Comparison of ENCODE assay signal across 7 cellular contexts in the genomic region with DNA sequence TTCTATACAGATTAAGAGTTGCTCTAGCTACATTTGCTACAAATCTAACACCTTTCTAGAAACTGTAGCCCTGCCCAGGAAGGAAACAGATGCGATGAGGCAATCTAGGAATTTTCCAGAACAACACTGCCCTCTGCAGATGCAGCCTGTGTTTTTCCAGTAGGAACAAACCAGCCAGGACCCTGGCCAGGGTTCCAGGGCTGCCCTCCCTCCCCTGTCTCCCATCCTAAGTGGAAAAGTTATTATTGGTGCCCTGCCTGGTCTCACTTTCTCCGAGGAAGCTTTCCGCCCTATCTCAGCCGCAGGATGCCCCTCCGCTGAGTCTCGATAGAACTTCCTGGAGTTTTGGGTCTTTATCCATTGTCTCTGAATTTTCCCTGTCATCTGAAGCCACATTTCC. TPM values are rescaled to one million over a fixed set of nuclear protein-coding genes. Genes with fewer than 3 reads are reported as not detected.
A peak's percentile ranks its signal among the peaks of the same experiment; 100 is the strongest.
DNase-seq lines count a peak whose midpoint lies in the region; ATAC-seq, FAIRE-seq and TF ChIP-seq lines count a peak whose summit lies in the region.
"Not testable (repeated sequence)": the region's sequence is repeated elsewhere in the genome, so short reads cannot be mapped to it uniquely, and the experiment has no call there.

No MANE protein-coding gene starts in this region.

- not testable (repeated sequence) for H2AK5ac ChIP-seq in IMR-90 (ENCODE audit: low read depth, low read length); trophoblast cell (ENCODE audit: low read length)

- not testable (repeated sequence) for H4K5ac ChIP-seq in IMR-90 (ENCODE audit: low read depth, low read length)

- FAIRE-seq in GM12878 (lab: Jason Lieb, UNC) = not testable (repeated sequence)

- peak; percentile 63 for DNase-seq in Daoy (ENCODE audit: low read depth)
- peak; percentile 52 for DNase-seq in IMR-90
- DNase-seq in Panc1 (ENCODE audit: low read depth, low spot score); GM12878 (ENCODE audit: low read depth, low spot score): not testable (repeated sequence)
- peak; percentile 71 for DNase-seq in fibroblast of pulmonary artery (ENCODE audit: low read depth)
- peak; percentile 63 for DNase-seq in left kidney (ENCODE audit: low read depth, low spot score)
- peak; percentile 57 to 69 for DNase-seq in trophoblast cell

- POLR2A ChIA-PET in IMR-90 (lab: Charles Lee; ENCODE audit: unreplicated experiment); GM12878 (lab: Charles Lee): not testable (repeated sequence)
- POLR2A ChIA-PET in Panc1 (lab: Charles Lee) = interaction anchor here (0.6 kb wide), 2 partner anchors 44 to 67 kb away, joined by 3 to 10 read pairs; no protein-coding TSS in a partner anchor

- H3K9me1 ChIP-seq in IMR-90 (ENCODE audit: insufficient read depth, low read length) = not testable (repeated sequence)

- dilution Hi-C loops in IMR-90 (cut with HindIII; ENCODE audit: low sequenced_read_pairs, unreplicated experiment) = not testable (repeated sequence)

- not testable (repeated sequence) for TF ChIP-seq EP300 in GM12878 (IDR thresholded peaks at IDR 0.05; ENCODE audit: borderline replicate concordance in 1 of 2, control insufficient read depth in 1 of 2, low read depth in 2 of 2, low read length in 2 of 2)

- not testable (repeated sequence) for H4K91ac ChIP-seq in IMR-90 (ENCODE audit: insufficient read depth, low read depth, low read length); trophoblast cell (ENCODE audit: low read depth, low read length)

- TF ChIP-seq RAD21 in IMR-90 (IDR thresholded peaks at IDR 0.05; ENCODE audit: low read length) (peak; percentile 57), GM12878 (IDR thresholded peaks at IDR 0.05; ENCODE audit: insufficient read depth, low read depth, low read length) (peak; percentile 46)

- in situ Hi-C loops in IMR-90 (cut with MboI; ENCODE audit: low sequenced_read_pairs) = loop anchor here (10.0 kb wide), 1 partner anchor 529 kb away; a partner anchor contains a TSS
- in situ Hi-C loops in Panc1 (cut with HindIII; ENCODE audit: low pct_unique_long_range_greater_than_20kb, low sequenced_read_pairs); GM12878 (cut with MboI): not testable (repeated sequence)

- not testable (repeated sequence) for H3K14ac ChIP-seq in IMR-90 (replicated peaks; ENCODE audit: low read depth, low read length); trophoblast cell (ENCODE audit: low read length)

- not testable (repeated sequence) for H3K79me2 ChIP-seq in GM12878 (ENCODE audit: control insufficient read depth, insufficient read depth, low read length); trophoblast cell (ENCODE audit: control insufficient read depth, insufficient read depth, low read length, poor library complexity)

- H2BK120ac ChIP-seq in IMR-90 (ENCODE audit: low read depth, low read length) = 0 out of 2 replicates have a peak overlapping the region, but pooled peaks have one; percentile 32
- not testable (repeated sequence) for H2BK120ac ChIP-seq in trophoblast cell (ENCODE audit: insufficient read depth, low read length, poor library complexity)

- not testable (repeated sequence) for BruUV-seq in IMR-90 (replicated peaks; lab: Mats Ljungman, UMichigan); Panc1 (replicated peaks; lab: Mats Ljungman, UMichigan)
- BruUV-seq in GM12878 (replicated peaks; lab: Mats Ljungman, UMichigan) = TSS peak; percentile 45

- 90% methylated on average over 3 of the region's 6 CpGs; no CpG with 5 or more reads in 1 of the 2 experiments for WGBS in IMR-90 (ENCODE audit: extremely low coverage in 2 of 2, insufficient read length in 1 of 2), 2 experiments
- 87% methylated on average over 6 of the region's 6 CpGs for WGBS in GM12878 (ENCODE audit: insufficient coverage, insufficient replicate concordance, low lambda C conversion rate, missing lambda C conversion rate)
- WGBS in trophoblast cell (ENCODE audit: extremely low coverage, insufficient coverage, insufficient read length) = no CpG with 5 or more reads among the region's 6 CpGs

- not testable (repeated sequence) for H3K56ac ChIP-seq in IMR-90 (ENCODE audit: extremely low read depth, insufficient read depth, low read length)

- H4K8ac ChIP-seq in IMR-90 (ENCODE audit: low read depth in 2 of 2, low read length in 2 of 2) = 0 out of 4 replicates have a peak overlapping the region, but pooled peaks of 1 of the 2 experiments have one; percentile 42
- H4K8ac ChIP-seq in trophoblast cell (ENCODE audit: low read depth, low read length) = not testable (repeated sequence)

- H3K4me1 ChIP-seq in IMR-90 (ENCODE audit: control insufficient read depth, insufficient read depth, low read length); Panc1 (ENCODE audit: control insufficient read depth, insufficient read depth, low read length); GM12878 (ENCODE audit: control insufficient read depth, insufficient read depth, low read length); trophoblast cell (ENCODE audit: control insufficient read depth in 1 of 2, insufficient read depth in 2 of 2, low read length in 2 of 2): not testable (repeated sequence)

- peak; percentile 51 for TF ChIP-seq CTCF in IMR-90 (conservative IDR thresholded peaks at IDR 0.05; ENCODE audit: low read depth, low read length)
- TF ChIP-seq CTCF in Panc1 (IDR thresholded peaks at IDR 0.05) = not testable (repeated sequence)
- TF ChIP-seq CTCF in GM12878 (IDR thresholded peaks at IDR 0.05 in 2 of 3, conservative IDR thresholded peaks at IDR 0.05 in 1 of 3; ENCODE audit: control insufficient read depth in 2 of 3, extremely low read depth in 1 of 3, insufficient read depth in 1 of 3, low read depth in 3 of 3, low read length in 3 of 3) = peak in 2 of 3 experiments; percentile 6 to 27; a peak in 2 of 6 replicates
- peak; percentile 39 for TF ChIP-seq CTCF in fibroblast of pulmonary artery (IDR thresholded peaks at IDR 0.05; ENCODE audit: low read length, missing control alignments)

- H2BK5ac ChIP-seq in IMR-90 (ENCODE audit: low read depth, low read length, poor library complexity, severe bottlenecking); trophoblast cell (ENCODE audit: low read depth, low read length, poor library complexity): not testable (repeated sequence)

- not testable (repeated sequence) for H3K4me2 ChIP-seq in IMR-90 (ENCODE audit: low read depth, low read length); GM12878 (ENCODE audit: control insufficient read depth, insufficient read depth); trophoblast cell (ENCODE audit: low read length)

- not testable (repeated sequence) for H4K20me1 ChIP-seq in IMR-90 (ENCODE audit: insufficient read depth, low read length); GM12878 (ENCODE audit: control insufficient read depth, insufficient read depth)

- not testable (repeated sequence) for H3K23ac ChIP-seq in IMR-90 (ENCODE audit: low read depth, low read length); trophoblast cell (ENCODE audit: low read length)

- not testable (repeated sequence) for H3K4ac ChIP-seq in IMR-90 (ENCODE audit: low read depth, low read length); trophoblast cell (ENCODE audit: low read depth, low read length)

- ATAC-seq in IMR-90 (ENCODE audit: low read depth) = peak; percentile 88
- ATAC-seq in Panc1 = peak; percentile 85
- ATAC-seq in GM12878 = not testable (repeated sequence)

- not testable (repeated sequence) for H2AFZ ChIP-seq in IMR-90 (replicated peaks; ENCODE audit: low read length, poor library complexity); GM12878 (ENCODE audit: control insufficient read depth, low read depth, low read length); trophoblast cell (ENCODE audit: insufficient read depth, low read length, poor library complexity)

- CTCF ChIA-PET in IMR-90 (lab: Yijun Ruan, JAX) = interaction anchor here (2.9 kb wide), 1 partner anchor 188 kb away, joined by 13 read pairs; no protein-coding TSS in a partner anchor
- CTCF ChIA-PET in Panc1 (lab: Charles Lee) = interaction anchor here (0.6 to 2.5 kb wide), 2 partner anchors 188 to 496 kb away, joined by 5 to 14 read pairs; no protein-coding TSS in a partner anchor
- CTCF ChIA-PET in GM12878 (lab: Yijun Ruan, JAX) = interaction anchor here (0.9 to 4.5 kb wide), 3 partner anchors 8 to 187 kb away, joined by 3 to 21 read pairs (median 10); no protein-coding TSS in a partner anchor

- not testable (repeated sequence) for H3K4me3 ChIP-seq in IMR-90 (ENCODE audit: insufficient read depth, low read depth, low read length); Panc1 (ENCODE audit: low read depth in 2 of 2, low read length in 2 of 2); GM12878; fibroblast of pulmonary artery (replicated peaks; ENCODE audit: low read depth, low read length); trophoblast cell (ENCODE audit: low read depth, low read length)

- not testable (repeated sequence) for H2AK9ac ChIP-seq in IMR-90 (replicated peaks; ENCODE audit: low read depth, low read length, poor library complexity)

- not testable (repeated sequence) for H2BK15ac ChIP-seq in IMR-90 (ENCODE audit: low read depth, low read length)

- H3K9me3 ChIP-seq in IMR-90 (ENCODE audit: control insufficient read depth, insufficient read depth, low read length); Panc1 (ENCODE audit: control insufficient read depth, insufficient read depth, low read depth, low read length); GM12878 (replicated peaks; ENCODE audit: control insufficient read depth, insufficient read depth, low read length); trophoblast cell (ENCODE audit: insufficient read depth, low read depth, low read length): not testable (repeated sequence)

- not testable (repeated sequence) for H3K27ac ChIP-seq in IMR-90 (ENCODE audit: insufficient read depth, low read length); Panc1 (ENCODE audit: low read length); GM12878 (ENCODE audit: control insufficient read depth, insufficient read depth); trophoblast cell (ENCODE audit: low read depth, low read length)

- peaks cover 4 to 10% of the 10 kb centered on the region in 2 experiments; a peak in 3 of 4 replicates for H3K79me1 ChIP-seq in IMR-90 (ENCODE audit: low read depth in 1 of 2, low read length in 2 of 2)
- H3K79me1 ChIP-seq in trophoblast cell (ENCODE audit: low read length) = not testable (repeated sequence)

- H3K18ac ChIP-seq in IMR-90 (ENCODE audit: low read depth, low read length); trophoblast cell (ENCODE audit: low read length): not testable (repeated sequence)

- intact Hi-C loops in IMR-90 (cut with micrococcal nuclease) (loop anchor here (1.0 kb wide), 1 partner anchor 187 kb away; no protein-coding TSS in a partner anchor), GM12878 (cut with micrococcal nuclease; ENCODE audit: unreplicated experiment) (loop anchor here (10.0 kb wide), 1 partner anchor 109 kb away; a partner anchor contains a TSS)
- intact Hi-C loops in Panc1 (cut with micrococcal nuclease; ENCODE audit: unreplicated experiment) = not testable (repeated sequence)

- not testable (repeated sequence) for H3K27me3 ChIP-seq in IMR-90 (ENCODE audit: control insufficient read depth, insufficient read depth, low read length); Panc1 (ENCODE audit: control insufficient read depth, insufficient read depth, low read length); GM12878 (replicated peaks in 1 of 2; ENCODE audit: control insufficient read depth in 2 of 2, insufficient read depth in 2 of 2, low read length in 1 of 2); trophoblast cell (ENCODE audit: insufficient read depth, low read length)

- H2BK12ac ChIP-seq in trophoblast cell (ENCODE audit: low read length) = not testable (repeated sequence)

- H4K12ac ChIP-seq in trophoblast cell (ENCODE audit: low read depth, low read length) = not testable (repeated sequence)

- RAD21 ChIA-PET in GM12878 (lab: Charles Lee; ENCODE audit: unreplicated experiment) = interaction anchor here (1.1 to 1.9 kb wide), 2 partner anchors 12 to 187 kb away, joined by 3 to 10 read pairs; no protein-coding TSS in a partner anchor

- not testable (repeated sequence) for H2BK20ac ChIP-seq in IMR-90 (ENCODE audit: low read depth, low read length)

- not testable (repeated sequence) for H3K9ac ChIP-seq in IMR-90 (ENCODE audit: low read depth, low read length); GM12878 (ENCODE audit: control insufficient read depth, insufficient read depth, low read length); trophoblast cell (ENCODE audit: low read length)

- SMC1A ChIA-PET in GM12878 (lab: Charles Lee; ENCODE audit: uncharacterized antibody, unreplicated experiment) = interaction anchor here (1.5 kb wide), 1 partner anchor 187 kb away, joined by 4 read pairs; no protein-coding TSS in a partner anchor

- H3K36me3 ChIP-seq in IMR-90 (ENCODE audit: control insufficient read depth, insufficient read depth, low read length) = peaks cover 49% of the 10 kb centered on the region
- H3K36me3 ChIP-seq in Panc1 (ENCODE audit: control insufficient read depth, insufficient read depth, low read length); trophoblast cell (ENCODE audit: control insufficient read depth in 1 of 2, insufficient read depth in 2 of 2, low read length in 2 of 2): not testable (repeated sequence)
- peaks cover 6 to 15% of the 10 kb centered on the region in 2 experiments; a peak in 3 of 4 replicates for H3K36me3 ChIP-seq in GM12878 (ENCODE audit: control insufficient read depth in 2 of 2, insufficient read depth in 2 of 2, low read length in 1 of 2)

- not testable (repeated sequence) for TF ChIP-seq POLR2A in IMR-90 (IDR thresholded peaks at IDR 0.05; ENCODE audit: low read depth, low read length); GM12878 (IDR thresholded peaks at IDR 0.05; ENCODE audit: low read depth, low read length)

RNA-seq across cellular contexts. Expression of a gene that starts 60.0 kb away (rescaled TPM):
- 10.0 and 19.8 TPM in 2 replicates for total RNA-seq in Daoy (2014; rRNA removed; shearing (Covaris generic))
- total RNA-seq in IMR-90 (2012; rRNA removed) (4.1 and 5.0 TPM in 2 replicates), Panc1 (2021; ENCODE audit: unreplicated experiment) (54.0 TPM), GM12878 (2014; rRNA removed) (0.65 and 0.96 TPM in 2 replicates), GM12878 (2014; rRNA removed; fragmentation: Illumina TruSeq; extraction: Trizol) (0.98 and 1.0 TPM in 2 replicates), GM12878 (2021) (2.6 and 3.0 TPM in 2 replicates)
- polyA plus RNA-seq in IMR-90 (2012; rRNA removed) (21.9 and 22.6 TPM in 2 replicates), GM12878 (2011; rRNA removed) (1.3 and 2.0 TPM in 2 replicates), GM12878 (2014; fragmentation: Illumina TruSeq; extraction: Trizol) (1.9 and 2.8 TPM in 2 replicates), GM12878 (2014; fragmentation: Nextera tagmentation; extraction: Ambion mirVana) (1 to 10 TPM in 1 of 2 experiments, under 1 TPM in 1; 0.48 to 1.8 TPM), GM12878 (2014; rRNA removed) (1.6 and 3.3 TPM in 2 replicates), GM12878 (2016; fragmentation: Nextera tagmentation; extraction: Ambion mirVana) (under 1 TPM; 0.57 to 0.62 TPM)
- 19.6 and 26.0 TPM in 2 replicates for polyA plus RNA-seq in IMR-90 (2012; cell fraction: cytosol; rRNA removed)
- polyA plus RNA-seq in IMR-90 (2012; cell fraction: nucleus; rRNA removed; ENCODE audit: low replicate concordance) = 27.5 and 33.3 TPM in 2 replicates
- polyA plus RNA-seq in Panc1 (2012; ENCODE audit: insufficient read length) = 49.5 TPM
- total RNA-seq in GM12878 (2013; cell fraction: nucleolus; rRNA removed) = 13.7 and 14.4 TPM in 2 replicates
- polyA plus RNA-seq in GM12878 (2011; ENCODE audit: low read depth) = 0.60 TPM
- polyA plus RNA-seq in GM12878 (2011; cell fraction: cytosol; rRNA removed) = 1.4 and 1.6 TPM in 2 replicates
- 1.6 TPM in 2 replicates for polyA plus RNA-seq in GM12878 (2011; cell fraction: nucleus; rRNA removed)
- polyA plus RNA-seq in GM12878 (2012) = 2.2 and 2.6 TPM in 2 replicates
- 0.59 and 2.0 TPM in 2 replicates for polyA minus RNA-seq in GM12878 (2011; rRNA and poly(A)+ RNA removed)
- 0.94 and 1.5 TPM in 2 replicates for polyA minus RNA-seq in GM12878 (2011; cell fraction: cytosol; rRNA and poly(A)+ RNA removed)
- 1.2 and 2.0 TPM in 2 replicates for polyA minus RNA-seq in GM12878 (2011; cell fraction: nucleus; rRNA and poly(A)+ RNA removed)
- polyA plus RNA-seq in trophoblast cell (2013) = 20.3 and 24.6 TPM in 2 replicates
